1 cellular context compared by ENCODE assay signal in the genomic region with DNA sequence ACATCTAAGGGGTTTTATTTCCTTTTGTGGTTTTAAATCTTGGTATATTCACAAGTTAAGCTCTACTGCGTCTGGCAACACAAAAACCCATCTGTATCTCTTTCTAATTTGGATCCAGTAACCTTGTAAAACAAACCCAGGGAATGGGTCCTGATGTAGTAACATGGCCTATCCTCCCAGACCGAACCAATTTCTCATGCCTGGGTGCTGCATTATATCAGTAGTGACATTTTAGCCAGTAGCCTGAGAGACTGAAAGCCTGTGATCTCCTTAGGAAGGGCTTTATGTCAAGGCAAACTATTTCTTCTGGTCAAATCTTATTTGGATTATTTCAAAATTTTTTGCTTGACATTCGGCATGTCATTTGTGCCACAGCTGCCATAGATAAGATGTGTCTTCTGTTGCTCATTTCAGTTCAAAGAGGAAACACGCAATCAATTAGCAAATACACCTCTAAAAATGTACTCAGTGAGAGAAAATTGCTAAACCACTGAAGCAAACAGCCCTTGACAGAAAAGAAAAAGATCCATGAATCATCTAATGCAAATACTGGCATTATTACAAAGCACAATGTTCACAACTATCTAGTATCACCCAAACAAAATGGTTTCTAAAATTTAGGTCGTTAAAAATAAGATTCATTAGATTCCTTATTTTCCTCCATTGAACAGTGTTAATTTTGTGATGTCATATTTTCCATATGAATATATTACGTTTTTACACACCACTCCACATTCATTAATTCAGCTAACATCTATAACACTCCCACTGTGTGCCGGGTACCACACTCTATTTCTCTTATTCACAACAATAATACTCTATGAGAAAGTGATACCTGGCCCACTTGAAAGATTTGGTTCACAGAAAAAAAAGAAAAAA.
TF ChIP-seq lines count a peak whose summit lies in the region.

No MANE protein-coding gene starts in this region.

TF ChIP-seq in HepG2, 621 proteins besides CTCF, POLR2A, EP300 and RAD21 (continues in another document):
- TF ChIP-seq, protein P1, sequence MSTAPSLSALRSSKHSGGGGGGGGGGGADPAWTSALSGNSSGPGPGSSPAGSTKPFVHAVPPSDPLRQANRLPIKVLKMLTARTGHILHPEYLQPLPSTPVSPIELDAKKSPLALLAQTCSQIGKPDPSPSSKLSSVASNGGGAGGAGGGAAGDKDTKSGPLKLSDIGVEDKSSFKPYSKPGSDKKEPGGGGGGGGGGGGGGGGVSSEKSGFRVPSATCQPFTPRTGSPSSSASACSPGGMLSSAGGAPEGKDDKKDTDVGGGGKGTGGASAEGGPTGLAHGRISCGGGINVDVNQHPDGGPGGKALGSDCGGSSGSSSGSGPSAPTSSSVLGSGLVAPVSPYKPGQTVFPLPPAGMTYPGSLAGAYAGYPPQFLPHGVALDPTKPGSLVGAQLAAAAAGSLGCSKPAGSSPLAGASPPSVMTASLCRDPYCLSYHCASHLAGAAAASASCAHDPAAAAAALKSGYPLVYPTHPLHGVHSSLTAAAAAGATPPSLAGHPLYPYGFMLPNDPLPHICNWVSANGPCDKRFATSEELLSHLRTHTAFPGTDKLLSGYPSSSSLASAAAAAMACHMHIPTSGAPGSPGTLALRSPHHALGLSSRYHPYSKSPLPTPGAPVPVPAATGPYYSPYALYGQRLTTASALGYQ (CRISPR knock-in tag; IDR thresholded peaks at IDR 0.05): 0 out of 2 replicates have a peak, but pooled peaks have one; percentile 23
- TF ChIP-seq, protein P2, sequence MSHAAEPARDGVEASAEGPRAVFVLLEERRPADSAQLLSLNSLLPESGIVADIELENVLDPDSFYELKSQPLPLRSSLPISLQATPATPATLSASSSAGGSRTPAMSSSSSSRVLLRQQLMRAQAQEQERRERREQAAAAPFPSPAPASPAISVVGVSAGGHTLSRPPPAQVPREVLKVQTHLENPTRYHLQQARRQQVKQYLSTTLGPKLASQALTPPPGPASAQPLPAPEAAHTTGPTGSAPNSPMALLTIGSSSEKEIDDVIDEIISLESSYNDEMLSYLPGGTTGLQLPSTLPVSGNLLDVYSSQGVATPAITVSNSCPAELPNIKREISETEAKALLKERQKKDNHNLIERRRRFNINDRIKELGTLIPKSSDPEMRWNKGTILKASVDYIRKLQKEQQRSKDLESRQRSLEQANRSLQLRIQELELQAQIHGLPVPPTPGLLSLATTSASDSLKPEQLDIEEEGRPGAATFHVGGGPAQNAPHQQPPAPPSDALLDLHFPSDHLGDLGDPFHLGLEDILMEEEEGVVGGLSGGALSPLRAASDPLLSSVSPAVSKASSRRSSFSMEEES (CRISPR knock-in tag; IDR thresholded peaks at IDR 0.05): no peak
- TF ChIP-seq SOX13 (IDR thresholded peaks at IDR 0.05) (no peak), SOX13 (CRISPR knock-in tag; conservative IDR thresholded peaks at IDR 0.05 in 1 of 2, IDR thresholded peaks at IDR 0.05 in 1 of 2) (peak in 1 of 2 experiments; percentile 59; a peak in 1 of 4 replicates), TBX3 (IDR thresholded peaks at IDR 0.05; ENCODE audit: borderline replicate concordance) (peak; percentile 87), MED1 (CRISPR knock-in tag; IDR thresholded peaks at IDR 0.05) (peak; percentile 34; the same call in 1 of the 2 replicates), SOX5 (CRISPR knock-in tag; IDR thresholded peaks at IDR 0.05; ENCODE audit: borderline replicate concordance) (peak; percentile 32; the same call in 1 of the 2 replicates), CEBPB (IDR thresholded peaks at IDR 0.05; ENCODE audit: borderline replicate concordance, low read depth, low read length) (peak; percentile 64; the same call in 1 of the 2 replicates), TBX2 (CRISPR knock-in tag; IDR thresholded peaks at IDR 0.05; ENCODE audit: borderline replicate concordance) (peak; percentile 65; the same call in 1 of the 2 replicates), CREB1 (IDR thresholded peaks at IDR 0.05) (peak; percentile 42), CREB1 (CRISPR knock-in tag; IDR thresholded peaks at IDR 0.05) (peak; percentile 63; the same call in 1 of the 2 replicates), SAFB2 (CRISPR knock-in tag; IDR thresholded peaks at IDR 0.05; ENCODE audit: borderline replicate concordance, low read depth) (no peak), TCF7L2 (IDR thresholded peaks at IDR 0.05; ENCODE audit: low read depth, low read length) (peak; percentile 42; the same call in 1 of the 2 replicates), FOSL1 (CRISPR knock-in tag; IDR thresholded peaks at IDR 0.05; ENCODE audit: borderline replicate concordance) (peak; percentile 53; the same call in 1 of the 2 replicates), HNRNPH1 (optimal IDR thresholded peaks at IDR 0.05; ENCODE audit: low read depth, low read length) (no peak), SP5 (CRISPR knock-in tag; IDR thresholded peaks at IDR 0.05; ENCODE audit: borderline replicate concordance, low read depth) (0 out of 2 replicates have a peak, but pooled peaks have one; percentile 11), ETV5 (CRISPR knock-in tag; IDR thresholded peaks at IDR 0.05; ENCODE audit: borderline replicate concordance) (peak; percentile 13; the same call in 1 of the 2 replicates), ISL2 (CRISPR knock-in tag; IDR thresholded peaks at IDR 0.05) (peak; percentile 78), ATF7 (IDR thresholded peaks at IDR 0.05) (peak; percentile 20; the same call in 1 of the 2 replicates), ATF7 (CRISPR knock-in tag; IDR thresholded peaks at IDR 0.05) (no peak), NFIC (IDR thresholded peaks at IDR 0.05; ENCODE audit: low read length) (0 out of 2 replicates have a peak, but pooled peaks have one; percentile 35), FOXP1 (IDR thresholded peaks at IDR 0.05) (no peak), FOXP1 (CRISPR knock-in tag; IDR thresholded peaks at IDR 0.05) (peak; percentile 62), ZKSCAN1 (IDR thresholded peaks at IDR 0.05; ENCODE audit: low read length) (peak; percentile 60), SAP130 (CRISPR knock-in tag; IDR thresholded peaks at IDR 0.05; ENCODE audit: low read depth) (peak; percentile 71), ZNF12 (CRISPR knock-in tag; IDR thresholded peaks at IDR 0.05) (0 out of 2 replicates have a peak, but pooled peaks have one; percentile 20), KLF6 (CRISPR knock-in tag; IDR thresholded peaks at IDR 0.05) (no peak), HOXA5 (CRISPR knock-in tag; IDR thresholded peaks at IDR 0.05) (peak; percentile 41; the same call in 1 of the 2 replicates), JUNB (CRISPR knock-in tag; IDR thresholded peaks at IDR 0.05; ENCODE audit: borderline replicate concordance) (0 out of 2 replicates have a peak, but pooled peaks have one; percentile 27), ZNF274 (CRISPR knock-in tag; IDR thresholded peaks at IDR 0.05) (no peak), RORA (CRISPR knock-in tag; IDR thresholded peaks at IDR 0.05) (no peak), CEBPG (CRISPR knock-in tag; IDR thresholded peaks at IDR 0.05) (peak; percentile 60), SOX6 (IDR thresholded peaks at IDR 0.05) (no peak), SOX6 (CRISPR knock-in tag; IDR thresholded peaks at IDR 0.05) (peak; percentile 66), NCOA1 (CRISPR knock-in tag; IDR thresholded peaks at IDR 0.05) (no peak), CREM (IDR thresholded peaks at IDR 0.05) (peak; percentile 67), CREM (CRISPR knock-in tag; IDR thresholded peaks at IDR 0.05) (no peak), TCF7 (IDR thresholded peaks at IDR 0.05; ENCODE audit: low read depth) (peak; percentile 81), FOXA3 (CRISPR knock-in tag; IDR thresholded peaks at IDR 0.05) (peak; percentile 59), MIXL1 (CRISPR knock-in tag; IDR thresholded peaks at IDR 0.05) (0 out of 2 replicates have a peak, but pooled peaks have one; percentile 16), FOXA1 (IDR thresholded peaks at IDR 0.05) (no peak), FOXA1 (CRISPR knock-in tag; IDR thresholded peaks at IDR 0.05) (peak; percentile 15; the same call in 1 of the 2 replicates), ZBTB21 (CRISPR knock-in tag; IDR thresholded peaks at IDR 0.05) (0 out of 2 replicates have a peak, but pooled peaks have one; percentile 39), TEAD3 (CRISPR knock-in tag; optimal IDR thresholded peaks at IDR 0.05; ENCODE audit: borderline replicate concordance) (peak; percentile 17), ZMAT3 (CRISPR knock-in tag; conservative IDR thresholded peaks at IDR 0.05) (no peak), SRSF1 (optimal IDR thresholded peaks at IDR 0.05; ENCODE audit: low read depth, low read length) (no peak), SALL1 (CRISPR knock-in tag; IDR thresholded peaks at IDR 0.05) (no peak; the same call in 1 of the 2 replicates)
- TF ChIP-seq, protein P3, sequence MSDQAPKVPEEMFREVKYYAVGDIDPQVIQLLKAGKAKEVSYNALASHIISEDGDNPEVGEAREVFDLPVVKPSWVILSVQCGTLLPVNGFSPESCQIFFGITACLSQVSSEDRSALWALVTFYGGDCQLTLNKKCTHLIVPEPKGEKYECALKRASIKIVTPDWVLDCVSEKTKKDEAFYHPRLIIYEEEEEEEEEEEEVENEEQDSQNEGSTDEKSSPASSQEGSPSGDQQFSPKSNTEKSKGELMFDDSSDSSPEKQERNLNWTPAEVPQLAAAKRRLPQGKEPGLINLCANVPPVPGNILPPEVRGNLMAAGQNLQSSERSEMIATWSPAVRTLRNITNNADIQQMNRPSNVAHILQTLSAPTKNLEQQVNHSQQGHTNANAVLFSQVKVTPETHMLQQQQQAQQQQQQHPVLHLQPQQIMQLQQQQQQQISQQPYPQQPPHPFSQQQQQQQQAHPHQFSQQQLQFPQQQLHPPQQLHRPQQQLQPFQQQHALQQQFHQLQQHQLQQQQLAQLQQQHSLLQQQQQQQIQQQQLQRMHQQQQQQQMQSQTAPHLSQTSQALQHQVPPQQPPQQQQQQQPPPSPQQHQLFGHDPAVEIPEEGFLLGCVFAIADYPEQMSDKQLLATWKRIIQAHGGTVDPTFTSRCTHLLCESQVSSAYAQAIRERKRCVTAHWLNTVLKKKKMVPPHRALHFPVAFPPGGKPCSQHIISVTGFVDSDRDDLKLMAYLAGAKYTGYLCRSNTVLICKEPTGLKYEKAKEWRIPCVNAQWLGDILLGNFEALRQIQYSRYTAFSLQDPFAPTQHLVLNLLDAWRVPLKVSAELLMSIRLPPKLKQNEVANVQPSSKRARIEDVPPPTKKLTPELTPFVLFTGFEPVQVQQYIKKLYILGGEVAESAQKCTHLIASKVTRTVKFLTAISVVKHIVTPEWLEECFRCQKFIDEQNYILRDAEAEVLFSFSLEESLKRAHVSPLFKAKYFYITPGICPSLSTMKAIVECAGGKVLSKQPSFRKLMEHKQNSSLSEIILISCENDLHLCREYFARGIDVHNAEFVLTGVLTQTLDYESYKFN (CRISPR knock-in tag; conservative IDR thresholded peaks at IDR 0.05): peak; percentile 51
- TF ChIP-seq, protein P4, sequence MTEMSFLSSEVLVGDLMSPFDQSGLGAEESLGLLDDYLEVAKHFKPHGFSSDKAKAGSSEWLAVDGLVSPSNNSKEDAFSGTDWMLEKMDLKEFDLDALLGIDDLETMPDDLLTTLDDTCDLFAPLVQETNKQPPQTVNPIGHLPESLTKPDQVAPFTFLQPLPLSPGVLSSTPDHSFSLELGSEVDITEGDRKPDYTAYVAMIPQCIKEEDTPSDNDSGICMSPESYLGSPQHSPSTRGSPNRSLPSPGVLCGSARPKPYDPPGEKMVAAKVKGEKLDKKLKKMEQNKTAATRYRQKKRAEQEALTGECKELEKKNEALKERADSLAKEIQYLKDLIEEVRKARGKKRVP (CRISPR knock-in tag; IDR thresholded peaks at IDR 0.05): peak in 1 of 2 experiments; percentile 60; a peak in 1 of 4 replicates
- TF ChIP-seq, protein P5, sequence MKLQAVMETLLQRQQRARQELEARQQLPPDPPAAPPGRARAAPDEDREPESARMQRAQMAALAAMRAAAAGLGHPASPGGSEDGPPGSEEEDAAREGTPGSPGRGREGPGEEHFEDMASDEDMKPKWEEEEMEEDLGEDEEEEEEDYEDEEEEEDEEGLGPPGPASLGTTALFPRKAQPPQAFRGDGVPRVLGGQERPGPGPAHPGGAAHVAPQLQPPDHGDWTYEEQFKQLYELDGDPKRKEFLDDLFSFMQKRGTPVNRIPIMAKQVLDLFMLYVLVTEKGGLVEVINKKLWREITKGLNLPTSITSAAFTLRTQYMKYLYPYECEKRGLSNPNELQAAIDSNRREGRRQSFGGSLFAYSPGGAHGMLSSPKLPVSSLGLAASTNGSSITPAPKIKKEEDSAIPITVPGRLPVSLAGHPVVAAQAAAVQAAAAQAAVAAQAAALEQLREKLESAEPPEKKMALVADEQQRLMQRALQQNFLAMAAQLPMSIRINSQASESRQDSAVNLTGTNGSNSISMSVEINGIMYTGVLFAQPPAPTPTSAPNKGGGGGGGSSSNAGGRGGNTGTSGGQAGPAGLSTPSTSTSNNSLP (IDR thresholded peaks at IDR 0.05; ENCODE audit: low read depth, low read length): peak; percentile 81
- TF ChIP-seq, protein P6, sequence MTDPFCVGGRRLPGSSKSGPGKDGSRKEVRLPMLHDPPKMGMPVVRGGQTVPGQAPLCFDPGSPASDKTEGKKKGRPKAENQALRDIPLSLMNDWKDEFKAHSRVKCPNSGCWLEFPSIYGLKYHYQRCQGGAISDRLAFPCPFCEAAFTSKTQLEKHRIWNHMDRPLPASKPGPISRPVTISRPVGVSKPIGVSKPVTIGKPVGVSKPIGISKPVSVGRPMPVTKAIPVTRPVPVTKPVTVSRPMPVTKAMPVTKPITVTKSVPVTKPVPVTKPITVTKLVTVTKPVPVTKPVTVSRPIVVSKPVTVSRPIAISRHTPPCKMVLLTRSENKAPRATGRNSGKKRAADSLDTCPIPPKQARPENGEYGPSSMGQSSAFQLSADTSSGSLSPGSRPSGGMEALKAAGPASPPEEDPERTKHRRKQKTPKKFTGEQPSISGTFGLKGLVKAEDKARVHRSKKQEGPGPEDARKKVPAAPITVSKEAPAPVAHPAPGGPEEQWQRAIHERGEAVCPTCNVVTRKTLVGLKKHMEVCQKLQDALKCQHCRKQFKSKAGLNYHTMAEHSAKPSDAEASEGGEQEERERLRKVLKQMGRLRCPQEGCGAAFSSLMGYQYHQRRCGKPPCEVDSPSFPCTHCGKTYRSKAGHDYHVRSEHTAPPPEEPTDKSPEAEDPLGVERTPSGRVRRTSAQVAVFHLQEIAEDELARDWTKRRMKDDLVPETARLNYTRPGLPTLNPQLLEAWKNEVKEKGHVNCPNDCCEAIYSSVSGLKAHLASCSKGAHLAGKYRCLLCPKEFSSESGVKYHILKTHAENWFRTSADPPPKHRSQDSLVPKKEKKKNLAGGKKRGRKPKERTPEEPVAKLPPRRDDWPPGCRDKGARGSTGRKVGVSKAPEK (CRISPR knock-in tag; IDR thresholded peaks at IDR 0.05; ENCODE audit: borderline replicate concordance): no peak
- TF ChIP-seq, protein P7, sequence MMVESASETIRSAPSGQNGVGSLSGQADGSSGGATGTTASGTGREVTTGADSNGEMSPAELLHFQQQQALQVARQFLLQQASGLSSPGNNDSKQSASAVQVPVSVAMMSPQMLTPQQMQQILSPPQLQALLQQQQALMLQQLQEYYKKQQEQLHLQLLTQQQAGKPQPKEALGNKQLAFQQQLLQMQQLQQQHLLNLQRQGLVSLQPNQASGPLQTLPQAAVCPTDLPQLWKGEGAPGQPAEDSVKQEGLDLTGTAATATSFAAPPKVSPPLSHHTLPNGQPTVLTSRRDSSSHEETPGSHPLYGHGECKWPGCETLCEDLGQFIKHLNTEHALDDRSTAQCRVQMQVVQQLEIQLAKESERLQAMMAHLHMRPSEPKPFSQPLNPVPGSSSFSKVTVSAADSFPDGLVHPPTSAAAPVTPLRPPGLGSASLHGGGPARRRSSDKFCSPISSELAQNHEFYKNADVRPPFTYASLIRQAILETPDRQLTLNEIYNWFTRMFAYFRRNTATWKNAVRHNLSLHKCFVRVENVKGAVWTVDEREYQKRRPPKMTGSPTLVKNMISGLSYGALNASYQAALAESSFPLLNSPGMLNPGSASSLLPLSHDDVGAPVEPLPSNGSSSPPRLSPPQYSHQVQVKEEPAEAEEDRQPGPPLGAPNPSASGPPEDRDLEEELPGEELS (CRISPR knock-in tag; IDR thresholded peaks at IDR 0.05): peak; percentile 51
